Comparison of ENCODE assay signal across 1 cellular context in the genomic region with DNA sequence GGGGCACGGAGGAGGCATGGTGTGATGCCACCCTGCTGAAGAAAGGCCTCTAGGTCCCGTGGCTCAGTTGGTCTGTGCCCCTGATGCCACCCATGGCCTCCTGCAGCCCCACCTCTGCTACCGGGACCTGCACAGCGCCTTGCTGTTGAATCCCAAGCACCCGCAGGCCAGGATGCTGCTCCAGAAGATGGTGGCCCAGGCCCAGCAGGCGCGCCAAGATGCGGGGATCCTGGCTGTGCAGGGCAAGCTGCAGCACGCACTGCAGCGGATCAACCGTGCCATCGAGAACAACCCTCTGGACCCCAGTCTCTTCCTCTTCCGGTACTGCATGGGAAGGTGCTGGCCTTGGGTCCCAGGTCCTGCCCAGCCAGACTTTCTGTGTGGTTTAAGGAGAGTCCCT.
TF ChIP-seq lines count a peak whose summit lies in the region.

No MANE protein-coding gene starts in this region.

TF ChIP-seq in IMR-90, 13 proteins besides CTCF, POLR2A, EP300 and RAD21:
- TF ChIP-seq BHLHE40 (IDR thresholded peaks at IDR 0.05; ENCODE audit: low read depth, low read length): no peak
- no peak for TF ChIP-seq RCOR1 (IDR thresholded peaks at IDR 0.05; ENCODE audit: insufficient replicate concordance, low read length)
- no peak for TF ChIP-seq SMC3 (IDR thresholded peaks at IDR 0.05; ENCODE audit: low read depth, low read length)
- TF ChIP-seq CEBPB (IDR thresholded peaks at IDR 0.05; ENCODE audit: low read depth, low read length): no peak
- no peak for TF ChIP-seq NFE2L2 (IDR thresholded peaks at IDR 0.05; ENCODE audit: low read depth, low read length)
- no peak for TF ChIP-seq RFX5 (IDR thresholded peaks at IDR 0.05; ENCODE audit: low read depth, low read length)
- TF ChIP-seq MXI1 (IDR thresholded peaks at IDR 0.05; ENCODE audit: borderline replicate concordance, low read depth, low read length): no peak
- no peak for TF ChIP-seq ELK1 (IDR thresholded peaks at IDR 0.05; ENCODE audit: borderline replicate concordance, low read depth, low read length)
- no peak for TF ChIP-seq MAZ (IDR thresholded peaks at IDR 0.05; ENCODE audit: borderline replicate concordance, low read depth, low read length)
- no peak for TF ChIP-seq USF2 (IDR thresholded peaks at IDR 0.05; ENCODE audit: low read depth, low read length)
- no peak for TF ChIP-seq FOS (IDR thresholded peaks at IDR 0.05; ENCODE audit: low read depth, low read length)
- TF ChIP-seq MAFK (IDR thresholded peaks at IDR 0.05; ENCODE audit: low read depth, low read length): no peak
- TF ChIP-seq CHD1 (IDR thresholded peaks at IDR 0.05; ENCODE audit: low read depth, low read length): no peak
